In the genomic region with DNA sequence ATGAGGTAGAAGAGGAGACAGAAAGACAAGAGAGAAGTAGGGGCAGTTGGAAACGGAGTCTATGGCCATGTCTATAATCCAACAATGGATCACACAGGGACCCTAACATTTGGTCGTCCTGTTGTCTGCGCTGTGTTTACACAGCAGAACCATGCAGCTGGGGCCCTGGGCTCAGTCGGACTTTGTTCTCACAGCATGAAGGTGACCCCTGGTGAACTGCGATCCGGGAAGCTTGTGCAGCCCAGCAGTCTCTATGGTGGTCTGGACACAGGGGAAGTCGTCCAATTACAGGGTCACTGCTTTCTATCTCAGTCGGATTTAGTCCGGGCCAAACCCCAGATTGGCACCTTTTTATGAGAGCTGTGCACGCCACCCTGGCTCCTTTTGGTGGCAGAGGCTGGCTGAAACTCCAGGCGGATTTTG, we compare ENCODE assay signal across 30 cellular contexts.
DNase-seq lines count a peak whose midpoint lies in the region; ATAC-seq, FAIRE-seq and TF ChIP-seq lines count a peak whose summit lies in the region.
"Had no signal": no experiment of that assay in that cellular context is flagged by ENCODE, and none has a peak within 500 bp of the region (broad histone marks: within the 10 kb centered on the region; RNA-seq: fewer than 3 reads in every experiment).

No MANE protein-coding gene starts in this region.

- H3K4me2 ChIP-seq in HepG2 (ENCODE audit: low read depth, low read length): peak overlapping the region; percentile 96
- H3K4me2 ChIP-seq: BLaER1 treated with 17β-estradiol and CSF1 and Interleukin-3, amounts not matched to agents 10 nM and 100 nM had no signal

- H3K9ac ChIP-seq in HepG2 (ENCODE audit: insufficient read depth, low read depth, low read length): peak overlapping the region; percentile 80
- H3K9ac ChIP-seq: BLaER1 treated with 17β-estradiol and CSF1 and Interleukin-3, amounts not matched to agents 10 nM and 100 nM had no signal

- intact Hi-C loops in HepG2 (cut with micrococcal nuclease; ENCODE audit: unreplicated experiment): loop anchor here (1.0 to 2.0 kb wide), 5 partner anchors 19 to 154 kb away; partner anchors contain the start of gene FOXA2

- no peaks in the 10 kb centered on the region for H3K36me3 ChIP-seq in HepG2 (replicated peaks in 1 of 2; ENCODE audit: control insufficient read depth in 1 of 2, insufficient read depth in 2 of 2, low read length in 2 of 2)
- H3K36me3 ChIP-seq: ascending aorta; BLaER1 treated with 17β-estradiol and CSF1 and Interleukin-3, amounts not matched to agents 10 nM and 100 nM; colonic mucosa; sigmoid colon; tibial artery had no signal

- in situ Hi-C loops in HepG2 (cut with HindIII; ENCODE audit: extremely low pct_ligation_motif_present, low pct_unique_long_range_greater_than_20kb): no loop called here

- FAIRE-seq in HepG2 (lab: Jason Lieb, UNC): peak; percentile 83

- peak overlapping the region; percentile 96 for H3K27ac ChIP-seq in HepG2 (ENCODE audit: extremely low read length, insufficient read depth, low read length)
- H3K27ac ChIP-seq: BLaER1 treated with 17β-estradiol and CSF1 and Interleukin-3, amounts not matched to agents 10 nM and 100 nM; colonic mucosa; epithelial cell of prostate; sigmoid colon; SK-N-MC; tibial artery had no signal

- peak overlapping the region; percentile 45 to 67 (median 67) for H3K4me3 ChIP-seq in HepG2 (replicated peaks in 1 of 3; ENCODE audit: insufficient read depth in 1 of 3, low read depth in 2 of 3, low read length in 3 of 3)
- H3K4me3 ChIP-seq: ascending aorta; BLaER1 treated with 17β-estradiol and CSF1 and Interleukin-3, amounts not matched to agents 10 nM and 100 nM; colonic mucosa; sigmoid colon; SK-N-MC; tibial artery had no signal

- peak; percentile 71 for TF ChIP-seq RAD21 in HepG2 (CRISPR knock-in tag; IDR thresholded peaks at IDR 0.05)

- TF ChIP-seq EP300 in HepG2 (IDR thresholded peaks at IDR 0.05; ENCODE audit: low read depth in 2 of 2, low read length in 2 of 2) (peak; percentile 98), HepG2 (CRISPR knock-in tag; IDR thresholded peaks at IDR 0.05; ENCODE audit: borderline replicate concordance) (peak; percentile 95)

- H3K9me3 ChIP-seq in HepG2 (ENCODE audit: low read length): peaks cover 18% of the 10 kb centered on the region
- H3K9me3 ChIP-seq: ascending aorta, Caco-2, colonic mucosa, tibial artery had no signal

- peak; percentile 66 to 74 for TF ChIP-seq POLR2A in HepG2 (IDR thresholded peaks at IDR 0.05; ENCODE audit: insufficient read depth in 1 of 2, low read depth in 2 of 2, low read length in 2 of 2)

- 12% methylated on average over 11 of the region's 11 CpGs for WGBS in HepG2 (ENCODE audit: low lambda C conversion rate)

- no TSS peak for BruUV-seq in HepG2 (replicated peaks; lab: Mats Ljungman, UMichigan)

- peaks cover 70% of the 10 kb centered on the region for H3K4me1 ChIP-seq in HepG2 (ENCODE audit: insufficient read depth, low read length)
- H3K4me1 ChIP-seq: ascending aorta; BLaER1 treated with 17β-estradiol and CSF1 and Interleukin-3, amounts not matched to agents 10 nM and 100 nM; colonic mucosa; sigmoid colon; tibial artery had no signal

- DNase-seq in NCI-H146 treated with DMSO at 0.1 percent for 48 hours (lab: John Stamatoyannopoulos, UW; ENCODE audit: unreplicated experiment) (peak; percentile 94), SHP77 treated with DMSO at 0.1 percent for 48 hours (lab: John Stamatoyannopoulos, UW) (peak; percentile 77), HepG2 (ENCODE audit: low spot score) (peak; percentile 97), C1 segment of cervical spinal cord (lab: John Stamatoyannopoulos, UW) (no peak), NCI-H2081 treated with DMSO at 0.1 percent for 48 hours (lab: John Stamatoyannopoulos, UW) (no peak), DMS79 treated with DMSO at 0.1 percent for 48 hours (lab: John Stamatoyannopoulos, UW) (no peak)
- DNase-seq: activated CD4-positive, CD25-positive, alpha-beta regulatory T cell; activated CD8-positive, alpha-beta memory T cell treated with anti-CD3 and anti-CD28 coated beads, Interleukin-2, amount 10 ng/mL, durations not matched to agents 7 days and 5 days; activated gamma-delta T cell treated with Interleukin-2 at 50 U/mL for 16 hours; activated T-cell treated with anti-CD3 and anti-CD28 coated beads, Interleukin-2, amount 50 U/mL, for 48 hours; Caco-2; colonic mucosa; effector CD8-positive, alpha-beta T cell; GDM1; hypothalamus; immature natural killer cell; left cardiac atrium; NCI-H2029 treated with DMSO at 0.1 percent for 48 hours; NCI-H2227 treated with DMSO at 0.1 percent for 48 hours; posterior cingulate gyrus; RPMI8226; sigmoid colon; stimulated activated CD4-positive, alpha-beta T cell treated with anti-CD3 and anti-CD28 coated beads, Interleukin-12 subunit alpha, Interleukin-12 subunit beta, amount 100 ng/mL, for 4 hours; stimulated activated CD4-positive, alpha-beta T cell treated with anti-CD3 and anti-CD28 coated beads, Interleukin-4, amount 100 ng/mL, for 1 hour; tibial artery had no signal

- no peaks in the 10 kb centered on the region; a peak in 1 of 5 replicates for H3K27me3 ChIP-seq in HepG2 (ENCODE audit: control insufficient read depth in 1 of 2, insufficient read depth in 2 of 2, low read length in 2 of 2)
- H3K27me3 ChIP-seq: ascending aorta; BLaER1 treated with 17β-estradiol and CSF1 and Interleukin-3, amounts not matched to agents 10 nM and 100 nM; colonic mucosa had no signal

- H4K20me1 ChIP-seq in HepG2 (ENCODE audit: insufficient read depth, low read length): no peaks in the 10 kb centered on the region
- H4K20me1 ChIP-seq: BLaER1 treated with 17β-estradiol and CSF1 and Interleukin-3, amounts not matched to agents 10 nM and 100 nM had no signal

- H3K79me2 ChIP-seq in HepG2 (ENCODE audit: insufficient read depth, low read length): no peaks in the 10 kb centered on the region

- POLR2A ChIA-PET in HepG2 (lab: Yijun Ruan, JAX): interaction anchor here (0.6 to 4.2 kb wide), 26 partner anchors 10 to 1005 kb away, joined by 3 to 62 read pairs (median 4); partner anchors contain the start of gene FOXA2

- H2AFZ ChIP-seq in HepG2 (ENCODE audit: low read length): no peak overlapping the region

- peak; percentile 56 for TF ChIP-seq CTCF in HepG2 (CRISPR knock-in tag; IDR thresholded peaks at IDR 0.05)

- ATAC-seq in HepG2: peak; percentile 80
- no peak for ATAC-seq in HG02763 (IDR thresholded peaks at IDR 0.05; ENCODE audit: unreplicated experiment)
- ATAC-seq: activated CD8-positive, alpha-beta memory T cell treated with anti-CD3 and anti-CD28 coated beads, Interleukin-2, amount 10 ng/mL, durations not matched to agents 7 days and 5 days had no signal

- CTCF ChIA-PET in HepG2 (lab: Yijun Ruan, JAX; ENCODE audit: low intra/inter-chr PET ratio, low total read pairs): interaction anchor here (1.1 kb wide), 1 partner anchor 157 kb away, joined by 4 read pairs; no protein-coding TSS in a partner anchor

TF ChIP-seq in HepG2, 621 proteins besides CTCF, POLR2A, EP300 and RAD21 (continues in another document):
- TF ChIP-seq, protein P1, sequence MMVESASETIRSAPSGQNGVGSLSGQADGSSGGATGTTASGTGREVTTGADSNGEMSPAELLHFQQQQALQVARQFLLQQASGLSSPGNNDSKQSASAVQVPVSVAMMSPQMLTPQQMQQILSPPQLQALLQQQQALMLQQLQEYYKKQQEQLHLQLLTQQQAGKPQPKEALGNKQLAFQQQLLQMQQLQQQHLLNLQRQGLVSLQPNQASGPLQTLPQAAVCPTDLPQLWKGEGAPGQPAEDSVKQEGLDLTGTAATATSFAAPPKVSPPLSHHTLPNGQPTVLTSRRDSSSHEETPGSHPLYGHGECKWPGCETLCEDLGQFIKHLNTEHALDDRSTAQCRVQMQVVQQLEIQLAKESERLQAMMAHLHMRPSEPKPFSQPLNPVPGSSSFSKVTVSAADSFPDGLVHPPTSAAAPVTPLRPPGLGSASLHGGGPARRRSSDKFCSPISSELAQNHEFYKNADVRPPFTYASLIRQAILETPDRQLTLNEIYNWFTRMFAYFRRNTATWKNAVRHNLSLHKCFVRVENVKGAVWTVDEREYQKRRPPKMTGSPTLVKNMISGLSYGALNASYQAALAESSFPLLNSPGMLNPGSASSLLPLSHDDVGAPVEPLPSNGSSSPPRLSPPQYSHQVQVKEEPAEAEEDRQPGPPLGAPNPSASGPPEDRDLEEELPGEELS (CRISPR knock-in tag; IDR thresholded peaks at IDR 0.05): peak; percentile 99
- 0 out of 2 replicates have a peak, but pooled peaks have one; percentile 57 for TF ChIP-seq AHR (CRISPR knock-in tag; IDR thresholded peaks at IDR 0.05)
- peak; percentile 80 for TF ChIP-seq HIC2 (CRISPR knock-in tag; IDR thresholded peaks at IDR 0.05; ENCODE audit: low read depth)
- TF ChIP-seq, protein P2, sequence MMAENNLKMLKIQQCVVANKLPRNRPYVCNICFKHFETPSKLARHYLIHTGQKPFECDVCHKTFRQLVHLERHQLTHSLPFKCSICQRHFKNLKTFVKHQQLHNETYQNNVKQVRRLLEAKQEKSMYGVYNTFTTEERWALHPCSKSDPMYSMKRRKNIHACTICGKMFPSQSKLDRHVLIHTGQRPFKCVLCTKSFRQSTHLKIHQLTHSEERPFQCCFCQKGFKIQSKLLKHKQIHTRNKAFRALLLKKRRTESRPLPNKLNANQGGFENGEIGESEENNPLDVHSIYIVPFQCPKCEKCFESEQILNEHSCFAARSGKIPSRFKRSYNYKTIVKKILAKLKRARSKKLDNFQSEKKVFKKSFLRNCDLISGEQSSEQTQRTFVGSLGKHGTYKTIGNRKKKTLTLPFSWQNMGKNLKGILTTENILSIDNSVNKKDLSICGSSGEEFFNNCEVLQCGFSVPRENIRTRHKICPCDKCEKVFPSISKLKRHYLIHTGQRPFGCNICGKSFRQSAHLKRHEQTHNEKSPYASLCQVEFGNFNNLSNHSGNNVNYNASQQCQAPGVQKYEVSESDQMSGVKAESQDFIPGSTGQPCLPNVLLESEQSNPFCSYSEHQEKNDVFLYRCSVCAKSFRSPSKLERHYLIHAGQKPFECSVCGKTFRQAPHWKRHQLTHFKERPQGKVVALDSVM (CRISPR knock-in tag; IDR thresholded peaks at IDR 0.05): no peak
- peak; percentile 89 for TF ChIP-seq HMG20B (CRISPR knock-in tag; conservative IDR thresholded peaks at IDR 0.05)

Comparison
In these comparisons a context has a peak if more than half of its experiments do, and no peak if none do; other contexts are left out.
1. DNase-seq: peak in NCI-H146 treated with DMSO at 0.1 percent for 48 hours (single experiment), SHP77 treated with DMSO at 0.1 percent for 48 hours (single experiment) and HepG2 (single experiment); none in C1 segment of cervical spinal cord (0 of 14), NCI-H2081 treated with DMSO at 0.1 percent for 48 hours (single experiment) and DMS79 treated with DMSO at 0.1 percent for 48 hours (single experiment).